In the genomic region with DNA sequence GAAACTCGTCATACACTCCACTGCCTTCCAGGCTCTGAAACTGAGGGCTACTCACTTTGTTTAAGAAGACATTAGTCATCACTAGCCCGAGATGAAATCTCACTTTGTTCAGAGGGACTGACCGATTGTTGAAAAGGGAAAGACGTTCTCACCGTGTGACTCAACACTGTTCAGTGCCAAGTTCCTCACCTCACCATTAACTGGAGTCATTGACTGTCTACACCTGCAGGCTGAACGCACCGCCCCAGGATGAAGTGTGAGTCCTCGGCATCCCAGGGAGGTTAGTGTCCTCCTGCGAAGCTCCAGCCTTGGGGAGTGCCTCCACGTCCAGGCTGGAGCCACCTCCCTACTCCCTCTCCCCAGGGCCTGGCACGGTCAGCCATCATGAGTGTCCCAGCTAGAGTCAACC, we compare ENCODE assay signal across 13 cellular contexts. TPM values are rescaled to one million over a fixed set of nuclear protein-coding genes. Genes with fewer than 3 reads are reported as not detected.
DNase-seq lines count a peak whose midpoint lies in the region; ATAC-seq, FAIRE-seq and TF ChIP-seq lines count a peak whose summit lies in the region.
"Had no signal": no experiment of that assay in that cellular context is flagged by ENCODE, and none has a peak within 500 bp of the region (broad histone marks: within the 10 kb centered on the region; RNA-seq: fewer than 3 reads in every experiment).

No MANE protein-coding gene starts in this region.

- peak; percentile 72 for FAIRE-seq in H54 (lab: Jason Lieb, UNC)

- CTCF ChIA-PET in CD4-positive, alpha-beta T cell (lab: Charles Lee), result no interaction called here

- no peaks in the 10 kb centered on the region for H3K27me3 ChIP-seq in CD4-positive, alpha-beta T cell (ENCODE audit: control insufficient read depth, insufficient read depth, low read length)
- H3K27me3 ChIP-seq: thyroid gland had no signal

- no peak for ATAC-seq in CD4-positive, alpha-beta T cell (ENCODE audit: poor library complexity)
- no peak for ATAC-seq in HG03280 (IDR thresholded peaks at IDR 0.05; ENCODE audit: unreplicated experiment)

- no peak overlapping the region for H3K27ac ChIP-seq in CD4-positive, alpha-beta T cell (ENCODE audit: low read depth, low read length)
- H3K27ac ChIP-seq: thyroid gland had no signal

- intact Hi-C loops in CD4-positive, alpha-beta T cell (cut with DNase I, micrococcal nuclease), result no loop called here

- POLR2A ChIA-PET in CD4-positive, alpha-beta T cell (lab: Charles Lee), result no interaction called here

- H3K4me1 Mint-ChIP-seq in CD4-positive, alpha-beta T cell (ENCODE audit: low read depth), result no peaks in the 10 kb centered on the region
- H3K4me1 Mint-ChIP-seq: memory B cell had no signal

- H3K27ac Mint-ChIP-seq in CD4-positive, alpha-beta T cell, result no peak overlapping the region
- H3K27ac Mint-ChIP-seq: memory B cell had no signal

- DNase-seq in AG08395 (ENCODE audit: low spot score) (peak; percentile 33), H54 (ENCODE audit: insufficient read length, low spot score) (peak; percentile 75), T1000 (lab: John Stamatoyannopoulos, UW) (peak; percentile 35), glomerular visceral epithelial cell (ENCODE audit: extremely low spot score) (peak; percentile 89), NCI-H1930 (lab: John Stamatoyannopoulos, UW) (no peak), DMS 273 treated with DMSO at 0.1 percent for 48 hours (lab: John Stamatoyannopoulos, UW) (no peak)
- no peak for DNase-seq in CD4-positive, alpha-beta T cell
- DNase-seq: DND-41; NCI-H1417 treated with DMSO at 0.1 percent for 48 hours; stimulated activated CD4-positive, alpha-beta T cell treated with anti-CD3 and anti-CD28 coated beads, Interleukin-15, amount 100 ng/mL, for 24 hours; thyroid gland had no signal

- H3K27me3 Mint-ChIP-seq in CD4-positive, alpha-beta T cell, result peaks cover 9% of the 10 kb centered on the region

- no peak overlapping the region for H3K4me3 Mint-ChIP-seq in CD4-positive, alpha-beta T cell
- H3K4me3 Mint-ChIP-seq: memory B cell had no signal

- H3K9me3 ChIP-seq in CD4-positive, alpha-beta T cell (ENCODE audit: control insufficient read depth, low read length), result no peaks in the 10 kb centered on the region
- H3K9me3 ChIP-seq: thyroid gland had no signal

- no peaks in the 10 kb centered on the region for H3K9me3 Mint-ChIP-seq in CD4-positive, alpha-beta T cell
- H3K9me3 Mint-ChIP-seq: memory B cell had no signal

- H3K36me3 Mint-ChIP-seq in CD4-positive, alpha-beta T cell (ENCODE audit: low read depth), result no peaks in the 10 kb centered on the region
- H3K36me3 Mint-ChIP-seq: memory B cell had no signal

- TF ChIP-seq POLR2A in H54 (IDR thresholded peaks at IDR 0.05; ENCODE audit: low read depth, low read length), result no peak

- no peak for TF ChIP-seq CTCF in CD4-positive, alpha-beta T cell (IDR thresholded peaks at IDR 0.05)

RNA-seq across cellular contexts. Expression of a gene that starts 30.4 kb away (rescaled TPM):
- 10 to 100 TPM; 14.5 to 16.5 TPM for total RNA-seq in CD4-positive, alpha-beta T cell

RNA-seq across cellular contexts. Expression of a gene that starts 37.0 kb away (rescaled TPM):
- 10 to 100 TPM; 34.3 to 42.0 TPM for total RNA-seq in CD4-positive, alpha-beta T cell

Comparison
In these comparisons a context has a peak if more than half of its experiments do, and no peak if none do; other contexts are left out.
1. DNase-seq: peak in AG08395 (single experiment), H54 (single experiment), T1000 (single experiment) and glomerular visceral epithelial cell (single experiment); none in NCI-H1930 (0 of 2), DMS 273 treated with DMSO at 0.1 percent for 48 hours (single experiment) and CD4-positive, alpha-beta T cell (0 of 10).